In genomic region chr9:136133959-136134484, GRCh38 we compare ENCODE assay signal across 2 cellular contexts.
TF ChIP-seq lines count a peak whose summit lies in the region.

No MANE protein-coding gene starts in this region.

TF ChIP-seq in A549, 52 proteins besides CTCF, POLR2A, EP300 and RAD21:
- no peak for TF ChIP-seq SMC3 (IDR thresholded peaks at IDR 0.05)
- TF ChIP-seq MAZ (IDR thresholded peaks at IDR 0.05; ENCODE audit: borderline replicate concordance, low read depth, low read length): no peak
- no peak for TF ChIP-seq HES2 (IDR thresholded peaks at IDR 0.05)
- TF ChIP-seq FOSB (CRISPR knock-in tag; IDR thresholded peaks at IDR 0.05): no peak
- TF ChIP-seq MAFK (IDR thresholded peaks at IDR 0.05; ENCODE audit: partially characterized antibody): no peak
TF ChIP-seq in A549: peak in this region for 0.

TF ChIP-seq in K562, 482 proteins besides CTCF, POLR2A, EP300 and RAD21:
- TF ChIP-seq KDM5B (IDR thresholded peaks at IDR 0.05; ENCODE audit: insufficient replicate concordance, low read depth, low read length): peak; percentile 5
- no peak for TF ChIP-seq ZNF277 (CRISPR knock-in tag; IDR thresholded peaks at IDR 0.05; ENCODE audit: borderline replicate concordance)
TF ChIP-seq in K562: peak in this region for 1.
